Comparison of ENCODE assay signal across 15 cellular contexts in the genomic region with DNA sequence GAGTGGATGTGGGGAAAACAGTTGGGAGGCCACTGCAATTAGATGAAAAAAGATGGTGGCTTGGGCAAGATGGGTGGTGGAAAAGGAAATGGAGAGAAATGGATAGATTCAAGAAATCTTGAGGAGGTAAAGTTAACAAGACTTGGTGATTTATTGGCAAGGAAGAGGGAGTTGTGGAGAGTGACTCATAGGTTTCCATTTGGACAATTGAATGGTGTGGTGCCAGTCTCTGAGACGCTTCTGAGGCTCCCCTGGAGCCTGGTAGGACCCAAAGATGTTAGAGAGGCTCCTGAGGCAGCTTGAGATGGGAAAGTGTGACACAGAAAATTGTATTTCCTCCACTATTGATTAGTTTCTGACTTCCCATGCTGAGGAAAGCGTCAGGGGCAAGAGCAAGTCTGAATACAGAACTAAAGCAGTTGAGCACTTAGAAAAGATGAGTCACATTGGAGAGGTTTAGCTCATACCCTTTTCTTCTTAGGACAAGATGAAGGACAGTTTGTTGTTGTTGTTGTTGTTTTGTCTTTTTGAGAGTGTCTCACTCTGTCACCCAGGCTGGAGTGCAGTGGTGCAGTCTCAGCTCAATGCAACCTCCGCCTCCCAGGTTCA. TPM values are rescaled to one million over a fixed set of nuclear protein-coding genes. Genes with fewer than 3 reads are reported as not detected.
DNase-seq lines count a peak whose midpoint lies in the region; TF ChIP-seq lines count a peak whose summit lies in the region.
"Had no signal": no experiment of that assay in that cellular context is flagged by ENCODE, and none has a peak within 500 bp of the region (broad histone marks: within the 10 kb centered on the region; RNA-seq: fewer than 3 reads in every experiment).

No MANE protein-coding gene starts in this region.

- no peak overlapping the region for H3K9ac ChIP-seq in colonic mucosa (ENCODE audit: low read depth in 2 of 2, low read length in 2 of 2)

- no peak for TF ChIP-seq CTCF in colonic mucosa (IDR thresholded peaks at IDR 0.05)
- TF ChIP-seq CTCF in osteoblast (IDR thresholded peaks at IDR 0.05; ENCODE audit: extremely low read depth, low read depth, low read length) = no peak
- no peak for TF ChIP-seq CTCF in prostate gland (IDR thresholded peaks at IDR 0.05)

- 81% methylated on average over 3 of the region's 3 CpGs for whole genome bisulfite sequencing in prostate gland

- no peak for TF ChIP-seq POLR2A in prostate gland (IDR thresholded peaks at IDR 0.05)

- peak overlapping the region; percentile 28 for H3K4me2 ChIP-seq in osteoblast (ENCODE audit: insufficient read depth, low read length)

- H3K79me2 ChIP-seq in osteoblast (ENCODE audit: insufficient read depth, low read length) = no peaks in the 10 kb centered on the region

- H3K27me3 ChIP-seq in colonic mucosa = no peaks in the 10 kb centered on the region
- no peaks in the 10 kb centered on the region for H3K27me3 ChIP-seq in osteoblast (ENCODE audit: insufficient read depth, low read length)
- no peaks in the 10 kb centered on the region for H3K27me3 ChIP-seq in prostate gland (replicated peaks; ENCODE audit: insufficient read depth)
- H3K27me3 ChIP-seq: stomach had no signal

- H3K9me3 ChIP-seq in colonic mucosa = no peaks in the 10 kb centered on the region
- H3K9me3 ChIP-seq in osteoblast (ENCODE audit: low read depth, low read length) = no peaks in the 10 kb centered on the region
- H3K9me3 ChIP-seq in prostate gland = no peaks in the 10 kb centered on the region
- H3K9me3 ChIP-seq: left ventricle myocardium inferior, stomach had no signal

- DNase-seq in GM03348 (ENCODE audit: low spot score) (peak; percentile 51), NCI-H226 (peak; percentile 67), colonic mucosa (peak; percentile 4), osteoblast (ENCODE audit: insufficient read length, low spot score, missing footprints) (peak; percentile 93), SKM-1 treated with dmso at 0.1 percent for 144 hours (lab: John Stamatoyannopoulos, UW; ENCODE audit: unreplicated experiment) (no peak), DMS114 treated with DMSO at 0.1 percent for 48 hours (lab: John Stamatoyannopoulos, UW; ENCODE audit: unreplicated experiment) (no peak), prostate gland (ENCODE audit: low spot score) (no peak)
- DNase-seq: activated CD4-positive, alpha-beta T cell treated with anti-CD3 and anti-CD28 coated beads for 1 hour; amygdala; effector memory CD4-positive, alpha-beta T cell; left ventricle myocardium inferior; NCI-H446; right cardiac atrium; stomach; T-helper 1 cell had no signal

- intact Hi-C loops in colonic mucosa (cut with DNase I) (no loop called here), prostate gland (cut with DNase I) (no loop called here)

- H3K4me3 ChIP-seq in colonic mucosa (no peak overlapping the region), osteoblast (ENCODE audit: insufficient read depth, low read length) (no peak overlapping the region), prostate gland (no peak overlapping the region)
- H3K4me3 ChIP-seq: left ventricle myocardium inferior, stomach had no signal

- H3K4me1 ChIP-seq in colonic mucosa (no peaks in the 10 kb centered on the region), osteoblast (ENCODE audit: insufficient read depth, low read length) (peaks cover 22% of the 10 kb centered on the region), prostate gland (replicated peaks) (peaks cover 4% of the 10 kb centered on the region)

- no peak overlapping the region for H2AFZ ChIP-seq in osteoblast (ENCODE audit: low read length)

- H4K20me1 ChIP-seq in osteoblast (ENCODE audit: insufficient read depth, low read length) = peaks cover 21% of the 10 kb centered on the region

- H3K27ac ChIP-seq in colonic mucosa (no peak overlapping the region), osteoblast (ENCODE audit: low read depth, low read length) (no peak overlapping the region), prostate gland (no peak overlapping the region)
- H3K27ac ChIP-seq: left ventricle myocardium inferior had no signal

- H3K36me3 ChIP-seq in colonic mucosa (no peaks in the 10 kb centered on the region), osteoblast (ENCODE audit: insufficient read depth, low read length) (no peaks in the 10 kb centered on the region), prostate gland (no peaks in the 10 kb centered on the region)

RNA-seq across cellular contexts. Expression of a gene that starts 4.5 kb away (rescaled TPM):
- total RNA-seq in colonic mucosa (10 to 100 TPM in 1 of 2 donors, 1 to 10 TPM in 1; 8.5 to 14.1 TPM), osteoblast (11.6 and 12.4 TPM in 2 replicates), prostate gland (10 to 100 TPM; 13.9 to 31.1 TPM)

RNA-seq across cellular contexts. Expression of a gene that starts 22.4 kb away (rescaled TPM):
- total RNA-seq in colonic mucosa (under 1 TPM; 0.11 to 0.27 TPM), osteoblast (0.59 and 0.72 TPM in 2 replicates), prostate gland (1 to 10 TPM in 1 of 2 donors, under 1 TPM in 1; 0.23 to 10.0 TPM)

RNA-seq across cellular contexts. Expression of a gene that starts 59.9 kb away (rescaled TPM):
- total RNA-seq in colonic mucosa (10 to 100 TPM; 53.8 to 78.7 TPM), osteoblast (51.0 and 56.5 TPM in 2 replicates), prostate gland (10 to 100 TPM; 54.1 to 87.0 TPM)

Comparison
In these comparisons a context has a peak if more than half of its experiments do, and no peak if none do; other contexts are left out.
1. DNase-seq: peak in GM03348 (single experiment), NCI-H226 (single experiment), colonic mucosa (single experiment) and osteoblast (single experiment); none in SKM-1 treated with dmso at 0.1 percent for 144 hours (single experiment), DMS114 treated with DMSO at 0.1 percent for 48 hours (single experiment) and prostate gland (single experiment).